ENCODE assay signal across 8 cellular contexts in the genomic region with DNA sequence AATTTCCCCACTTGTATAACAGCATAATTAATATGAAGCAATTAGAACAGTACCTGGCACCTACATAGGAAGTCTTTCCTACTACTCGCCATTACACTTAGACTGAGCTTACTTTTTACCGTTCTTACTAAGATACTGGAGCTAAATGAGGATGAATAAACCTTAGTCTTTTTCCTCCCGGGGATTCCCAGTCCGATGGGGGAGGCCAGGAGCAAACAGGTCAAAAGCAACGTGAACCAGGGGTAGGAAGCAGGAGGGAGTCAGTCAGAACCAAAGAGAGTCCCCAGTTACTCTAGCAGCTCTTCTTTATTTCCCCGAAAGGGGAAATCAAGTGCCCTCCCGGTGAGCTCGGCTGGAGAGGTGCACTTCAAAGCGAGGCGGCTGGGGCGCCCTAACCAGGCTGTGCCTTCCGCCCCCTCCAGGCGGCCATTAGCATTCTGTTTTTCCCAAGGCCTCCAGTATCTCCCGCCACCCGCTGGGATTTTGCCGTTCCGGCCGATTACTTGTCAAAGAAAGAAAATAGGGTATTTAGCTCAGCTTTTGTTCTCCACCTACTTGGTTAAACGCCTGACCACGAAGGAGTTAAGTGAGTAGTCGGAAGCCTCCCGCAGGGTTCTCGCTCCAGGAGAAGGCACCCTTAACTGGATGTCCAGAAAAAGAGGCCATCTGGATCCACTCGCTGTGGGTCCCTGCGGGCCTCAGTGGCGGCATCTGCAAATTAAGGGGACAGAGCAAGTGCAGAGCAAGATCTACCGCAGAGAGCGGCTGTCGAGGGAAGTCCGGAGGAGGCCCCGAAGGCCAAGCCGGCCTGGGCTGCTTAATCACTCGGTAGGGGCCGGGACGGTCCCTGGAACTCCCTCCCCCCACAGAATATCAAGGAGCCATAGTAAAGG. TPM values are rescaled to one million over a fixed set of nuclear protein-coding genes. Genes with fewer than 3 reads are reported as not detected.
A peak's percentile ranks its signal among the peaks of the same experiment; 100 is the strongest.
DNase-seq lines count a peak whose midpoint lies in the region; ATAC-seq and TF ChIP-seq lines count a peak whose summit lies in the region.

No MANE protein-coding gene starts in this region.

- H3K4me1 Mint-ChIP-seq in CD4-positive, CD25-positive, alpha-beta regulatory T cell = peaks cover 12 to 44% (median 33%) of the 10 kb centered on the region in 4 donors
- peaks cover 19% of the 10 kb centered on the region for H3K4me1 Mint-ChIP-seq in activated B cell treated with CpG ODN at 0.5 μM for 24 hours

- H3K36me3 Mint-ChIP-seq in CD4-positive, CD25-positive, alpha-beta regulatory T cell = no peaks in the 10 kb centered on the region
- no peaks in the 10 kb centered on the region for H3K36me3 Mint-ChIP-seq in activated B cell treated with CpG ODN at 0.5 μM for 24 hours (ENCODE audit: low read depth)

- no peak for TF ChIP-seq POLR2A in uterus (IDR thresholded peaks at IDR 0.05)

- no peak for ATAC-seq in CD4-positive, CD25-positive, alpha-beta regulatory T cell (ENCODE audit: low read depth in 2 of 2)
- ATAC-seq in GM19468 (IDR thresholded peaks at IDR 0.05; ENCODE audit: extremely low read depth, unreplicated experiment) (peak; percentile 57), activated B cell treated with CpG ODN at 0.5 μM for 24 hours (ENCODE audit: low read depth) (no peak)

- DNase-seq in CD4-positive, CD25-positive, alpha-beta regulatory T cell = peak in 1 of 3 donors; percentile 28
- DNase-seq in activated B cell treated with CpG ODN at 0.5 μM for 24 hours (no peak), iPS-NIHi7 (ENCODE audit: extremely low spot score) (peak; percentile 63), germinal center (ENCODE audit: low spot score) (no peak), AG08395 (ENCODE audit: low spot score) (no peak), GF-D8 (lab: John Stamatoyannopoulos, UW) (no peak), uterus (no peak)

- H3K27me3 ChIP-seq in CD4-positive, CD25-positive, alpha-beta regulatory T cell (ENCODE audit: control insufficient read depth, insufficient read depth, low read length) = peaks cover 72% of the 10 kb centered on the region
- peaks cover 2 to 71% of the 10 kb centered on the region in 2 donors for H3K27me3 ChIP-seq in uterus

- H3K4me3 Mint-ChIP-seq in CD4-positive, CD25-positive, alpha-beta regulatory T cell = peak overlapping the region in 3 of 4 donors; percentile 30 to 69 (median 54)
- peak overlapping the region; percentile 13 for H3K4me3 Mint-ChIP-seq in activated B cell treated with CpG ODN at 0.5 μM for 24 hours

- H3K9me3 Mint-ChIP-seq in CD4-positive, CD25-positive, alpha-beta regulatory T cell = peaks cover 0 to 4% (median 0%) of the 10 kb centered on the region in 7 donors
- no peaks in the 10 kb centered on the region for H3K9me3 Mint-ChIP-seq in activated B cell treated with CpG ODN at 0.5 μM for 24 hours

- POLR2A ChIA-PET in activated B cell treated with CpG ODN at 0.5 μM for 24 hours (lab: Charles Lee) = no interaction called here

- no peaks in the 10 kb centered on the region for H3K36me3 ChIP-seq in CD4-positive, CD25-positive, alpha-beta regulatory T cell (ENCODE audit: control insufficient read depth, insufficient read depth, low read length)
- no peaks in the 10 kb centered on the region for H3K36me3 ChIP-seq in uterus

- CTCF ChIA-PET in activated B cell treated with CpG ODN at 0.5 μM for 24 hours (lab: Charles Lee) = no interaction called here

- no peak overlapping the region for H3K27ac ChIP-seq in CD4-positive, CD25-positive, alpha-beta regulatory T cell (ENCODE audit: insufficient read depth, low read length, poor library complexity, severe bottlenecking)
- no peak overlapping the region for H3K27ac ChIP-seq in uterus

- intact Hi-C loops in activated B cell treated with CpG ODN at 0.5 μM for 24 hours (cut with micrococcal nuclease) (loop anchor here (2.0 kb wide), 1 partner anchor 16 kb away; no protein-coding TSS in a partner anchor), uterus (cut with DNase I; ENCODE audit: low total_unique reads) (no loop called here)

- peaks cover 91% of the 10 kb centered on the region for H3K27me3 Mint-ChIP-seq in CD4-positive, CD25-positive, alpha-beta regulatory T cell
- H3K27me3 Mint-ChIP-seq in activated B cell treated with CpG ODN at 0.5 μM for 24 hours = peaks cover 76% of the 10 kb centered on the region

- H3K9me3 ChIP-seq in CD4-positive, CD25-positive, alpha-beta regulatory T cell (ENCODE audit: control insufficient read depth in 2 of 2, low read length in 2 of 2) = no peaks in the 10 kb centered on the region
- H3K9me3 ChIP-seq in uterus = no peaks in the 10 kb centered on the region

- peak overlapping the region; percentile 23 for H3K4me3 ChIP-seq in CD4-positive, CD25-positive, alpha-beta regulatory T cell (ENCODE audit: low read depth, low read length)
- no peak overlapping the region for H3K4me3 ChIP-seq in uterus

- peaks cover 38% of the 10 kb centered on the region for H3K4me1 ChIP-seq in CD4-positive, CD25-positive, alpha-beta regulatory T cell (ENCODE audit: control insufficient read depth, insufficient read depth, low read length, poor library complexity, severe bottlenecking)
- peaks cover 0 to 7% of the 10 kb centered on the region in 2 donors for H3K4me1 ChIP-seq in uterus

- no peak for TF ChIP-seq CTCF in activated B cell treated with CpG ODN at 0.5 μM for 24 hours (IDR thresholded peaks at IDR 0.05)
- no peak for TF ChIP-seq CTCF in uterus (IDR thresholded peaks at IDR 0.05)

- H3K27ac Mint-ChIP-seq in CD4-positive, CD25-positive, alpha-beta regulatory T cell = no peak overlapping the region
- no peak overlapping the region for H3K27ac Mint-ChIP-seq in activated B cell treated with CpG ODN at 0.5 μM for 24 hours

RNA-seq across cellular contexts. Expression of a gene that starts 6.3 kb away (rescaled TPM):
- 0.91 TPM for total RNA-seq in CD4-positive, CD25-positive, alpha-beta regulatory T cell
- 1 to 10 TPM in 1 of 4 donors, under 1 TPM in 3; 0.38 to 1.9 (median 0.73) TPM for polyA plus RNA-seq in CD4-positive, CD25-positive, alpha-beta regulatory T cell
- total RNA-seq in activated B cell treated with CpG ODN at 0.5 μM for 24 hours (0.10 TPM in 1 of 2 replicates, not detected in the other), uterus (under 1 TPM in 2 of 4 donors, not detected in 2; 0.62 to 0.82 TPM)
